12 cellular contexts compared by ENCODE assay signal in the genomic region with DNA sequence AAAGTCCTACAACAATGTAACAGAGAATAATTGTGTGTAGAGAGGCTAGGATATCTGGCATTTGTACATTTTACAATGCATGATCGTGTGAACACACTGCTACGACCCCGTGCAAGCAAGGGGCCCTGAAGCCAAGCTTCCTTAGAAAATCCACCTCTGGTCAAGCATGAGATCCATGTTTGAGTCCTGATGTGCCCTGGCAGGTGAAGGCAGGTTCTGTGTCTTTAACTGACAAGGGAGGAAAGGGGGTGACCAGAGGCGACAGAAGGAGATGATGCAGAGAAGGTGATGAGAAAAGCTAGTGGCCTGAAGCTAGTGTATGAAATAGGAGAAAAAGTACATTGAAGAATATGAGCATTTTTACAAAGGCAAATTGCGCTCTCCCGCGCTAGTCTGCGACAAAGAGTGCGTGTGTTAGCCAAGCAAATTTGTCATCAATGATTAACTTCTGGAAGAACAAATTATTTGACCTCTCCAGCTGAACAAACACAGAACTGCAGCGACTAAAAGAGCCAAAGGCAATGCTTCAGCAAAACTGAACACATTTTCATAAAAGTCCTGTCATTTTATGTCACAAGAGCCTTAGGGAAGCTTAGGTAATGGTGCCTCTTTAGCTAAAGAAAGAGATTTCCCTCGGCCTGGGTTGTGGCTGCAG.
DNase-seq lines count a peak whose midpoint lies in the region; TF ChIP-seq lines count a peak whose summit lies in the region.
"Had no signal": no experiment of that assay in that cellular context is flagged by ENCODE, and none has a peak within 500 bp of the region (broad histone marks: within the 10 kb centered on the region; RNA-seq: fewer than 3 reads in every experiment).

No MANE protein-coding gene starts in this region.

- H4K20me1 ChIP-seq in fibroblast of lung (ENCODE audit: control insufficient read depth, extremely low read depth, insufficient read depth, low read length) (no peaks in the 10 kb centered on the region), neural cell (ENCODE audit: insufficient read depth) (no peaks in the 10 kb centered on the region), OCI-LY7 (ENCODE audit: insufficient read depth, low read length) (no peaks in the 10 kb centered on the region)

- no peak overlapping the region for H3K27ac ChIP-seq in fibroblast of lung (ENCODE audit: insufficient read depth, low read length)
- H3K27ac ChIP-seq in neural cell (ENCODE audit: low read length) = peak overlapping the region; percentile 49
- H3K27ac ChIP-seq in OCI-LY7 (ENCODE audit: low read depth, low read length, poor library complexity, severe bottlenecking) = no peak overlapping the region
- H3K27ac ChIP-seq in effector memory CD4-positive, alpha-beta T cell (ENCODE audit: insufficient read depth, low read length, poor library complexity, severe bottlenecking) = no peak overlapping the region

- no peak overlapping the region for H2AFZ ChIP-seq in fibroblast of lung (ENCODE audit: low read length)
- H2AFZ ChIP-seq in neural cell (ENCODE audit: low read depth, low read length) = peak overlapping the region; percentile 40
- no peak overlapping the region for H2AFZ ChIP-seq in OCI-LY7 (ENCODE audit: low read length)

- H3K9me3 ChIP-seq in fibroblast of lung (ENCODE audit: control insufficient read depth, insufficient read depth, low read depth, low read length) = no peaks in the 10 kb centered on the region
- no peaks in the 10 kb centered on the region for H3K9me3 ChIP-seq in neural cell (ENCODE audit: low read length)
- no peaks in the 10 kb centered on the region for H3K9me3 ChIP-seq in OCI-LY7 (ENCODE audit: low read length)
- no peaks in the 10 kb centered on the region for H3K9me3 ChIP-seq in effector memory CD4-positive, alpha-beta T cell (ENCODE audit: control insufficient read depth, low read length)

- H3K9ac ChIP-seq in fibroblast of lung (ENCODE audit: insufficient read depth, low read length) = no peak overlapping the region
- H3K9ac ChIP-seq in neural cell (ENCODE audit: low read length) = peak overlapping the region; percentile 13

- no peak for TF ChIP-seq RAD21 in neural cell (conservative IDR thresholded peaks at IDR 0.05)

- H3K9me2 ChIP-seq in neural cell (ENCODE audit: insufficient read depth, low read length) = no peaks in the 10 kb centered on the region
- H3K9me2 ChIP-seq in OCI-LY7 (ENCODE audit: insufficient read depth, low read length) = 0 out of 2 replicates have a peak, but pooled peaks cover 3% of the 10 kb centered on the region

- no peaks in the 10 kb centered on the region for H3F3A ChIP-seq in neural cell (ENCODE audit: insufficient read depth, low read length, poor library complexity, severe bottlenecking)

- H3K4me3 ChIP-seq in fibroblast of lung (replicated peaks in 1 of 4; ENCODE audit: control extremely low read depth in 1 of 4, insufficient read depth in 1 of 4, low read depth in 3 of 4, low read length in 4 of 4) (no peak overlapping the region), neural cell (ENCODE audit: low read length) (no peak overlapping the region), OCI-LY7 (ENCODE audit: low read depth, low read length, poor library complexity, severe bottlenecking) (no peak overlapping the region)
- H3K4me3 ChIP-seq in effector memory CD4-positive, alpha-beta T cell (ENCODE audit: insufficient read depth, low read depth, low read length, poor library complexity, severe bottlenecking) = no peak overlapping the region

- H3K4me2 ChIP-seq in fibroblast of lung (ENCODE audit: extremely low read depth, insufficient read depth, low read length) = no peak overlapping the region
- no peak overlapping the region for H3K4me2 ChIP-seq in neural cell (ENCODE audit: low read length)
- no peak overlapping the region for H3K4me2 ChIP-seq in OCI-LY7 (ENCODE audit: low read length)

- peak; percentile 94 for DNase-seq in DMS53 (lab: John Stamatoyannopoulos, UW)
- peak; percentile 89 to 92 for DNase-seq in NCI-H526 (lab: John Stamatoyannopoulos, UW)
- DNase-seq in fibroblast of lung (ENCODE audit: low read depth in 2 of 2) = peak; percentile 42 to 61
- no peak for DNase-seq in activated CD4-positive, alpha-beta T cell treated with anti-CD3 and anti-CD28 coated beads for 48 hours
- no peak for DNase-seq in NAMALWA (ENCODE audit: low spot score)
- DNase-seq in OCI-LY7 (ENCODE audit: low spot score) = no peak
- no peak for DNase-seq in effector memory CD4-positive, alpha-beta T cell
- DNase-seq: activated CD8-positive, alpha-beta memory T cell treated with anti-CD3 and anti-CD28 coated beads for 24 hours; activated gamma-delta T cell; HFFc6; nucleus accumbens had no signal

- H3K36me3 ChIP-seq in fibroblast of lung (ENCODE audit: control insufficient read depth, insufficient read depth, low read length) (no peaks in the 10 kb centered on the region), neural cell (ENCODE audit: insufficient read depth, low read length) (no peaks in the 10 kb centered on the region), OCI-LY7 (ENCODE audit: insufficient read depth, low read length) (no peaks in the 10 kb centered on the region)
- no peaks in the 10 kb centered on the region for H3K36me3 ChIP-seq in effector memory CD4-positive, alpha-beta T cell (ENCODE audit: control insufficient read depth, insufficient read depth, low read length)

- BruUV-seq in OCI-LY7 (replicated peaks; lab: Mats Ljungman, UMichigan) = no TSS peak

- no peaks in the 10 kb centered on the region for H3K79me2 ChIP-seq in fibroblast of lung (ENCODE audit: control insufficient read depth, insufficient read depth, low read length)
- no peaks in the 10 kb centered on the region for H3K79me2 ChIP-seq in neural cell (replicated peaks; ENCODE audit: insufficient read depth, low read length)
- H3K79me2 ChIP-seq in OCI-LY7 (ENCODE audit: insufficient read depth, low read depth, low read length) = no peaks in the 10 kb centered on the region

- no peaks in the 10 kb centered on the region for H3K4me1 ChIP-seq in fibroblast of lung (ENCODE audit: control insufficient read depth, extremely low read depth, insufficient read depth, low read length)
- H3K4me1 ChIP-seq in OCI-LY7 (ENCODE audit: insufficient read depth, low read length, poor library complexity, severe bottlenecking) = no peaks in the 10 kb centered on the region
- H3K4me1 ChIP-seq in effector memory CD4-positive, alpha-beta T cell (ENCODE audit: control insufficient read depth, insufficient read depth, low read length, poor library complexity, severe bottlenecking) = no peaks in the 10 kb centered on the region

- no peak for TF ChIP-seq EP300 in neural cell (conservative IDR thresholded peaks at IDR 0.05; ENCODE audit: poor library complexity, severe bottlenecking)

- intact Hi-C loops in OCI-LY7 (cut with micrococcal nuclease; ENCODE audit: unreplicated experiment) = no loop called here

- POLR2A ChIA-PET in OCI-LY7 (lab: Charles Lee) = interaction anchor here (0.5 to 0.7 kb wide), 2 partner anchors 50 to 71 kb away, joined by 3 to 5 read pairs; no protein-coding TSS in a partner anchor

- no peak for TF ChIP-seq CTCF in fibroblast of lung (conservative IDR thresholded peaks at IDR 0.05 in 1 of 2, IDR thresholded peaks at IDR 0.05 in 1 of 2; ENCODE audit: low read depth in 1 of 2, low read length in 2 of 2)
- TF ChIP-seq CTCF in neural cell (IDR thresholded peaks at IDR 0.05; ENCODE audit: poor library complexity, severe bottlenecking) = no peak
- no peak for TF ChIP-seq CTCF in OCI-LY7 (conservative IDR thresholded peaks at IDR 0.05; ENCODE audit: low read length)

- H3K27me3 ChIP-seq in fibroblast of lung (ENCODE audit: control insufficient read depth, insufficient read depth, low read length) = no peaks in the 10 kb centered on the region
- no peaks in the 10 kb centered on the region for H3K27me3 ChIP-seq in neural cell (ENCODE audit: insufficient read depth, low read depth, low read length)
- no peaks in the 10 kb centered on the region for H3K27me3 ChIP-seq in effector memory CD4-positive, alpha-beta T cell (replicated peaks; ENCODE audit: control insufficient read depth, insufficient read depth, low read length, poor library complexity, severe bottlenecking)

- CTCF ChIA-PET in OCI-LY7 (lab: Charles Lee; ENCODE audit: unreplicated experiment) = no interaction called here

TF ChIP-seq in neural cell, 6 proteins besides CTCF, POLR2A, EP300 and RAD21:
- TF ChIP-seq EZH2 (IDR thresholded peaks at IDR 0.05; ENCODE audit: borderline replicate concordance, insufficient read depth, low read length, poor library complexity, severe bottlenecking) = no peak
- no peak for TF ChIP-seq MXI1 (conservative IDR thresholded peaks at IDR 0.05; ENCODE audit: poor library complexity, severe bottlenecking)
- no peak for TF ChIP-seq POLR2AphosphoS5 (IDR thresholded peaks at IDR 0.05)
- TF ChIP-seq, protein P1, sequence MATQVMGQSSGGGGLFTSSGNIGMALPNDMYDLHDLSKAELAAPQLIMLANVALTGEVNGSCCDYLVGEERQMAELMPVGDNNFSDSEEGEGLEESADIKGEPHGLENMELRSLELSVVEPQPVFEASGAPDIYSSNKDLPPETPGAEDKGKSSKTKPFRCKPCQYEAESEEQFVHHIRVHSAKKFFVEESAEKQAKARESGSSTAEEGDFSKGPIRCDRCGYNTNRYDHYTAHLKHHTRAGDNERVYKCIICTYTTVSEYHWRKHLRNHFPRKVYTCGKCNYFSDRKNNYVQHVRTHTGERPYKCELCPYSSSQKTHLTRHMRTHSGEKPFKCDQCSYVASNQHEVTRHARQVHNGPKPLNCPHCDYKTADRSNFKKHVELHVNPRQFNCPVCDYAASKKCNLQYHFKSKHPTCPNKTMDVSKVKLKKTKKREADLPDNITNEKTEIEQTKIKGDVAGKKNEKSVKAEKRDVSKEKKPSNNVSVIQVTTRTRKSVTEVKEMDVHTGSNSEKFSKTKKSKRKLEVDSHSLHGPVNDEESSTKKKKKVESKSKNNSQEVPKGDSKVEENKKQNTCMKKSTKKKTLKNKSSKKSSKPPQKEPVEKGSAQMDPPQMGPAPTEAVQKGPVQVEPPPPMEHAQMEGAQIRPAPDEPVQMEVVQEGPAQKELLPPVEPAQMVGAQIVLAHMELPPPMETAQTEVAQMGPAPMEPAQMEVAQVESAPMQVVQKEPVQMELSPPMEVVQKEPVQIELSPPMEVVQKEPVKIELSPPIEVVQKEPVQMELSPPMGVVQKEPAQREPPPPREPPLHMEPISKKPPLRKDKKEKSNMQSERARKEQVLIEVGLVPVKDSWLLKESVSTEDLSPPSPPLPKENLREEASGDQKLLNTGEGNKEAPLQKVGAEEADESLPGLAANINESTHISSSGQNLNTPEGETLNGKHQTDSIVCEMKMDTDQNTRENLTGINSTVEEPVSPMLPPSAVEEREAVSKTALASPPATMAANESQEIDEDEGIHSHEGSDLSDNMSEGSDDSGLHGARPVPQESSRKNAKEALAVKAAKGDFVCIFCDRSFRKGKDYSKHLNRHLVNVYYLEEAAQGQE (IDR thresholded peaks at IDR 0.05; ENCODE audit: borderline replicate concordance) = peak; percentile 23
- TF ChIP-seq TAF1 (IDR thresholded peaks at IDR 0.05; ENCODE audit: low read depth) = no peak
- no peak for TF ChIP-seq SMC3 (conservative IDR thresholded peaks at IDR 0.05; ENCODE audit: poor library complexity)

Comparison
In these comparisons a context has a peak if more than half of its experiments do, and no peak if none do; other contexts are left out.
1. DNase-seq: peak in DMS53 (single experiment), NCI-H526 (2 of 2) and fibroblast of lung (2 of 2); none in activated CD4-positive, alpha-beta T cell treated with anti-CD3 and anti-CD28 coated beads for 48 hours (single experiment), NAMALWA (single experiment), OCI-LY7 (single experiment) and effector memory CD4-positive, alpha-beta T cell (0 of 3).